Comparison of ENCODE assay signal across 9 cellular contexts in genomic region chr7:120272896-120273475, GRCh38. TPM values are rescaled to one million over a fixed set of nuclear protein-coding genes. Genes with fewer than 3 reads are reported as not detected.
DNase-seq lines count a peak whose midpoint lies in the region; ATAC-seq, FAIRE-seq and TF ChIP-seq lines count a peak whose summit lies in the region.
"Had no signal": no experiment of that assay in that cellular context is flagged by ENCODE, and none has a peak within 500 bp of the region (broad histone marks: within the 10 kb centered on the region; RNA-seq: fewer than 3 reads in every experiment).

Gene KCND2, plus strand, starts transcription at chr7:120273175.

- peaks cover 30 to 41% (median 33%) of the 10 kb centered on the region in 5 donors for H3K27me3 Mint-ChIP-seq in naive thymus-derived CD4-positive, alpha-beta T cell

- H3K9me3 ChIP-seq in keratinocyte (ENCODE audit: control insufficient read depth, low read depth, low read length) = no peaks in the 10 kb centered on the region
- no peaks in the 10 kb centered on the region for H3K9me3 ChIP-seq in naive thymus-derived CD4-positive, alpha-beta T cell (ENCODE audit: control insufficient read depth in 2 of 3, low read length in 3 of 3)
- H3K9me3 ChIP-seq: SJCRH30 had no signal

- CTCF ChIA-PET in naive thymus-derived CD4-positive, alpha-beta T cell (lab: Charles Lee) = no interaction called here

- H3K4me3 ChIP-seq in GM08714 (ENCODE audit: low read length) (peak within 1 kb of the TSS; percentile 94), astrocyte of the spinal cord (ENCODE audit: low read depth, low read length) (peak within 1 kb of the TSS; percentile 58), keratinocyte (ENCODE audit: control insufficient read depth in 2 of 3, extremely low read depth in 1 of 3, insufficient read depth in 2 of 3, low read depth in 1 of 3, low read length in 3 of 3) (peak within 1 kb of the TSS; percentile 27 to 64 (median 56))
- no peak within 1 kb of the TSS for H3K4me3 ChIP-seq in naive thymus-derived CD4-positive, alpha-beta T cell (ENCODE audit: low read length)
- H3K4me3 ChIP-seq: SJCRH30 had no signal

- peaks cover 0 to 8% (median 2%) of the 10 kb centered on the region in 11 donors for H3K9me3 Mint-ChIP-seq in naive thymus-derived CD4-positive, alpha-beta T cell

- H3K4me3 Mint-ChIP-seq in naive thymus-derived CD4-positive, alpha-beta T cell = peak within 1 kb of the TSS in 2 of 10 donors; percentile 43 to 88

- H3K36me3 Mint-ChIP-seq in naive thymus-derived CD4-positive, alpha-beta T cell = peaks cover 0 to 3% (median 0%) of the 10 kb centered on the region in 5 donors

- peak within 1 kb of the TSS in 1 of 9 donors; percentile 72 for H3K27ac Mint-ChIP-seq in naive thymus-derived CD4-positive, alpha-beta T cell

- in situ Hi-C loops in astrocyte of the spinal cord (cut with HindIII; ENCODE audit: low sequenced_read_pairs) = no loop called here

- H2AFZ ChIP-seq in keratinocyte (ENCODE audit: control insufficient read depth, low read length) = peak within 1 kb of the TSS; percentile 86

- no peak within 1 kb of the TSS for H3K27ac ChIP-seq in keratinocyte (ENCODE audit: control insufficient read depth, insufficient read depth, low read length)
- no peak within 1 kb of the TSS for H3K27ac ChIP-seq in naive thymus-derived CD4-positive, alpha-beta T cell (ENCODE audit: low read depth, low read length)
- H3K27ac ChIP-seq: SJCRH30 had no signal

- H3K9me1 ChIP-seq in keratinocyte (ENCODE audit: control insufficient read depth, extremely low read depth, insufficient read depth, low read length) = no peaks in the 10 kb centered on the region

- dilution Hi-C loops in keratinocyte (cut with MboI; ENCODE audit: extremely low pct_ligation_motif_present, low sequenced_read_pairs) = no loop called here

- H4K20me1 ChIP-seq in keratinocyte (ENCODE audit: control insufficient read depth, extremely low read depth, insufficient read depth, low read length) = no peaks in the 10 kb centered on the region

- TF ChIP-seq CTCF in astrocyte of the spinal cord (IDR thresholded peaks at IDR 0.05; ENCODE audit: low read depth, low read length) (no peak), keratinocyte (optimal IDR thresholded peaks at IDR 0.05 in 1 of 3, IDR thresholded peaks at IDR 0.05 in 1 of 3, conservative IDR thresholded peaks at IDR 0.05 in 1 of 3; ENCODE audit: extremely low read depth in 1 of 3, insufficient read depth in 2 of 3, low read length in 3 of 3) (no peak)

- no peak for FAIRE-seq in keratinocyte (lab: Jason Lieb, UNC)

- POLR2A ChIA-PET in naive thymus-derived CD4-positive, alpha-beta T cell (lab: Charles Lee) = no interaction called here

- H3K9ac ChIP-seq in keratinocyte (ENCODE audit: control insufficient read depth, extremely low read depth, insufficient read depth, low read length) = no peak within 1 kb of the TSS

- peak; percentile 30 for ATAC-seq in GM21526 (IDR thresholded peaks at IDR 0.05; ENCODE audit: low FRiP score, unreplicated experiment)
- ATAC-seq in naive thymus-derived CD4-positive, alpha-beta T cell = no peak

- H3K4me2 ChIP-seq in keratinocyte (ENCODE audit: control insufficient read depth, extremely low read depth, insufficient read depth, low read depth, low read length) = peak within 1 kb of the TSS; percentile 87

- H3K36me3 ChIP-seq in keratinocyte (ENCODE audit: control insufficient read depth in 2 of 2, extremely low read depth in 1 of 2, insufficient read depth in 2 of 2, low read length in 2 of 2) = no peaks in the 10 kb centered on the region
- no peaks in the 10 kb centered on the region for H3K36me3 ChIP-seq in naive thymus-derived CD4-positive, alpha-beta T cell (ENCODE audit: control insufficient read depth in 2 of 3, insufficient read depth in 3 of 3, low read length in 3 of 3)
- H3K36me3 ChIP-seq: SJCRH30 had no signal

- DNase-seq in HuH-7 (ENCODE audit: low spot score) (peak; percentile 22), astrocyte of the spinal cord (ENCODE audit: low read depth, low spot score) (no peak), keratinocyte (ENCODE audit: low read depth, low spot score) (no peak), superior temporal gyrus (ENCODE audit: extremely low spot score) (peak; percentile 26), NCI-H2107 (lab: John Stamatoyannopoulos, UW) (no peak)
- DNase-seq in naive thymus-derived CD4-positive, alpha-beta T cell = no peak

- H3K27me3 ChIP-seq in keratinocyte (ENCODE audit: control insufficient read depth, extremely low read depth, insufficient read depth, low read length) = peaks cover 24% of the 10 kb centered on the region
- no peaks in the 10 kb centered on the region for H3K27me3 ChIP-seq in naive thymus-derived CD4-positive, alpha-beta T cell (ENCODE audit: control insufficient read depth in 2 of 2, insufficient read depth in 2 of 2, low read length in 2 of 2)
- H3K27me3 ChIP-seq: SJCRH30 had no signal

- H3K79me2 ChIP-seq in keratinocyte (ENCODE audit: control insufficient read depth, insufficient read depth, low read length) = no peaks in the 10 kb centered on the region

- H3K4me1 ChIP-seq in keratinocyte (ENCODE audit: control insufficient read depth, extremely low read depth, insufficient read depth, low read length) = peaks cover 9% of the 10 kb centered on the region
- no peaks in the 10 kb centered on the region for H3K4me1 ChIP-seq in naive thymus-derived CD4-positive, alpha-beta T cell (ENCODE audit: control insufficient read depth in 2 of 2, insufficient read depth in 2 of 2, low read length in 2 of 2)
- H3K4me1 ChIP-seq: SJCRH30 had no signal

- peaks cover 0 to 8% (median 0%) of the 10 kb centered on the region in 7 donors for H3K4me1 Mint-ChIP-seq in naive thymus-derived CD4-positive, alpha-beta T cell

- intact Hi-C loops in naive thymus-derived CD4-positive, alpha-beta T cell (cut with micrococcal nuclease) = loop anchor here in 1 of 2 donors (5.0 kb wide), 2 partner anchors 336 to 1001 kb away; no protein-coding TSS in a partner anchor

RNA-seq across cellular contexts. Expression of gene KCND2, which starts in this region (rescaled TPM):
- 0.01 TPM in 1 of 3 replicates, not detected in the others for polyA plus RNA-seq in keratinocyte
- not detected for polyA plus RNA-seq in keratinocyte (2011; ENCODE audit: low read depth)
- polyA plus RNA-seq in keratinocyte (2011; cell fraction: cytosol; rRNA removed) = not detected in 2 replicates
- polyA plus RNA-seq in keratinocyte (2011; cell fraction: nucleus; rRNA removed) = not detected in 2 replicates
- not detected in 2 replicates for polyA plus RNA-seq in keratinocyte (2012; ENCODE audit: low replicate concordance)
- 0.10 TPM in 1 of 3 replicates, not detected in the others for polyA minus RNA-seq in keratinocyte
- polyA minus RNA-seq in keratinocyte (2011; cell fraction: cytosol; rRNA and poly(A)+ RNA removed) = not detected
- not detected in 2 replicates for polyA minus RNA-seq in keratinocyte (2011; cell fraction: nucleus; rRNA and poly(A)+ RNA removed)
- not detected for total RNA-seq in naive thymus-derived CD4-positive, alpha-beta T cell
- not detected for polyA plus RNA-seq in naive thymus-derived CD4-positive, alpha-beta T cell
- total RNA-seq: SJCRH30 had no signal

Comparison
In these comparisons a context has a peak if more than half of its experiments do, and no peak if none do; other contexts are left out.
1. DNase-seq: peak in HuH-7 (single experiment) and superior temporal gyrus (single experiment); none in astrocyte of the spinal cord (single experiment), keratinocyte (single experiment), naive thymus-derived CD4-positive, alpha-beta T cell (0 of 9) and NCI-H2107 (single experiment).